ENCODE assay signal across 32 cellular contexts in the genomic region with DNA sequence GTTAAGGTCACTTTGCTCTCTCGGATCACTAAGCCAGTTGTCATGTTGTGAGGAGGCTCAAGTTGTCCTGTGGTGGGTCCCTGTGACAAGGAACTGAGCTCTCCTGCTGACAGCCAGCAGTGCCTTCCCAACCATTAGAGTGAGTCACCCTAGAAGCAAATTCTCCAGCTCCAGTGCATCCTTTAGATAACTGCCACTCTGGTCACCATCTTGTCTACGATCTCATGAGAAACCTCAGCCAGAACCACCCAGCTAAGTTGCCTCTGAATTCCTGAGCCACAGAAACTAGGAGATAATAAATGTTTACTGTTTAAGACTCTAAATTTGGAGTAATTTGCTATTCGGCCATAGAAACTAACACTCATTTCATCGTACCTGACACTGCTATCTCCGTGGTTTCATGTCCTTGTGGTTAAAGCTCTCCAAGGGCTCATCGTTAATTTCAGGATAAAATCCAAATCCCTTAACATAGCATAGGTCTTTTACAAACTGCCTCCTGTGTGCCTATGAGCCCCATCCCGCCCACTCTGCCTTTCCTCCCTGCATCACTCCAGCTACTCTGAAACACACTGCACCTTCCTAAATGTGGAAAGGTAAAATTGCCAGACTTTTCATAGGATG. TPM values are rescaled to one million over a fixed set of nuclear protein-coding genes. Genes with fewer than 3 reads are reported as not detected.
A peak's percentile ranks its signal among the peaks of the same experiment; 100 is the strongest.
DNase-seq lines count a peak whose midpoint lies in the region; ATAC-seq, FAIRE-seq and TF ChIP-seq lines count a peak whose summit lies in the region.
"Had no signal": no experiment of that assay in that cellular context is flagged by ENCODE, and none has a peak within 500 bp of the region (broad histone marks: within the 10 kb centered on the region; RNA-seq: fewer than 3 reads in every experiment).

No MANE protein-coding gene starts in this region.

- no peaks in the 10 kb centered on the region for H3K4me1 Mint-ChIP-seq in neural crest cell
- H3K4me1 Mint-ChIP-seq: activated B cell treated with CpG ODN at 0.5 μM for 24 hours; CD14-positive monocyte; naive thymus-derived CD4-positive, alpha-beta T cell; stimulated activated naive B cell treated with anti-CD40 and anti-IgM and Interleukin-4, amounts not matched to agents 10 μg/mL and 1 μg/mL and 100 μg/mL, for 72 hours had no signal

- no peak for TF ChIP-seq RAD21 in A549 (conservative IDR thresholded peaks at IDR 0.05 in 1 of 2, IDR thresholded peaks at IDR 0.05 in 1 of 2)
- TF ChIP-seq RAD21 in K562 (CRISPR knock-in tag; conservative IDR thresholded peaks at IDR 0.05 in 1 of 2, IDR thresholded peaks at IDR 0.05 in 1 of 2), result no peak

- no peak for FAIRE-seq in A549 (lab: Jason Lieb, UNC)
- FAIRE-seq in K562 (lab: Jason Lieb, UNC), result peak; percentile 98
- FAIRE-seq: H54, HepG2, RCC 7860 had no signal

- no peak overlapping the region for H3K4me3 Mint-ChIP-seq in neural crest cell
- H3K4me3 Mint-ChIP-seq: activated B cell treated with CpG ODN at 0.5 μM for 24 hours; activated T-cell treated with anti-CD3 and anti-CD28 coated beads, Interleukin-2, amount 50 U/mL, for 72 hours; CD14-positive monocyte; naive thymus-derived CD4-positive, alpha-beta T cell; stimulated activated naive B cell treated with anti-CD40 and anti-IgM and Interleukin-4, amounts not matched to agents 10 μg/mL and 1 μg/mL and 100 μg/mL, for 72 hours had no signal

- in situ Hi-C loops in K562 (cut with MboI), result loop anchor here (5.0 to 10.0 kb wide), 2 partner anchors 108 to 305 kb away; no protein-coding TSS in a partner anchor

- H3K4me1 ChIP-seq in A549 (no peaks in the 10 kb centered on the region), K562 (replicated peaks in 1 of 2; ENCODE audit: control insufficient read depth in 2 of 2, insufficient read depth in 2 of 2, low read length in 2 of 2) (peaks cover 6 to 15% of the 10 kb centered on the region in 2 experiments; a peak in 2 of 5 replicates), OCI-LY7 (ENCODE audit: insufficient read depth, low read length, poor library complexity, severe bottlenecking) (no peaks in the 10 kb centered on the region)
- H3K4me1 ChIP-seq: foreskin keratinocyte had no signal

- H3K9me3 ChIP-seq in A549, result no peaks in the 10 kb centered on the region
- H3K9me3 ChIP-seq in K562 (replicated peaks; ENCODE audit: control insufficient read depth, insufficient read depth, low read depth, low read length), result no peaks in the 10 kb centered on the region; the same call in 1 of the 2 replicates
- H3K9me3 ChIP-seq in OCI-LY7 (ENCODE audit: low read length), result no peaks in the 10 kb centered on the region
- H3K9me3 ChIP-seq: esophagus squamous epithelium, heart left ventricle, psoas muscle had no signal

- H3K36me3 ChIP-seq in K562 (ENCODE audit: control insufficient read depth, insufficient read depth, low read length), result no peaks in the 10 kb centered on the region
- H3K36me3 ChIP-seq in OCI-LY7 (ENCODE audit: insufficient read depth, low read length), result no peaks in the 10 kb centered on the region
- H3K36me3 ChIP-seq: esophagus squamous epithelium, heart left ventricle had no signal

- H2AFZ ChIP-seq in K562 (ENCODE audit: low read depth, low read length) (peak overlapping the region; percentile 60; the same call in 1 of the 2 replicates), OCI-LY7 (ENCODE audit: low read length) (no peak overlapping the region)

- no TSS peak for BruUV-seq in K562 (replicated peaks; lab: Mats Ljungman, UMichigan)
- BruUV-seq in OCI-LY7 (replicated peaks; lab: Mats Ljungman, UMichigan), result no TSS peak

- H3K4me3 ChIP-seq in A549, result no peak overlapping the region
- H3K4me3 ChIP-seq in NB4 (ENCODE audit: low read depth, low read length), result no peak overlapping the region
- no peak overlapping the region; the same call in 1 of the 2 replicates for H3K4me3 ChIP-seq in K562
- H3K4me3 ChIP-seq in OCI-LY7 (ENCODE audit: low read depth, low read length, poor library complexity, severe bottlenecking), result no peak overlapping the region
- H3K4me3 ChIP-seq: esophagus squamous epithelium, heart left ventricle, psoas muscle had no signal

- H3K9ac ChIP-seq in K562 (ENCODE audit: insufficient read depth in 1 of 2, low read depth in 2 of 2, low read length in 2 of 2), result no peak overlapping the region

- peak; percentile 37 to 61; a peak in 4 of 6 replicates for ATAC-seq in A549
- ATAC-seq in K562, result peak; percentile 93
- no peak for ATAC-seq in HG02610 (IDR thresholded peaks at IDR 0.05; ENCODE audit: unreplicated experiment)
- ATAC-seq: HepG2; naive thymus-derived CD4-positive, alpha-beta T cell had no signal

- H3K27me3 Mint-ChIP-seq in neural crest cell (ENCODE audit: low read depth), result peaks cover 10% of the 10 kb centered on the region

- H3K9me2 ChIP-seq in OCI-LY7 (ENCODE audit: insufficient read depth, low read length), result no peaks in the 10 kb centered on the region

- H3K4me2 ChIP-seq in A549, result no peak overlapping the region
- H3K4me2 ChIP-seq in K562 (ENCODE audit: insufficient read depth, low read length), result peak overlapping the region; percentile 64
- H3K4me2 ChIP-seq in OCI-LY7 (ENCODE audit: low read length), result no peak overlapping the region

- DNase-seq in A549 (ENCODE audit: low read depth in 1 of 2, low spot score in 1 of 2) (no peak), NB4 (ENCODE audit: low read depth) (peak; percentile 10), K562 (ENCODE audit: extremely low read depth in 1 of 4, low spot score in 3 of 4) (peak; percentile 33 to 84 (median 46)), neural crest cell (ENCODE audit: low read depth, low spot score) (no peak), cerebellar cortex (ENCODE audit: low spot score) (no peak), OCI-LY7 (ENCODE audit: low spot score) (no peak), D341Med (ENCODE audit: low spot score) (no peak)
- DNase-seq: 8988T; activated B cell treated with CpG ODN at 0.5 μM for 24 hours; activated T-cell treated with anti-CD3 and anti-CD28 coated beads, Interleukin-2, amount 50 U/mL, for 72 hours; Calu3; central memory CD4-positive, alpha-beta T cell; dermis blood vessel endothelial cell; DND-41; esophagus squamous epithelium; heart left ventricle; Karpas-422; midbrain; naive thymus-derived CD4-positive, alpha-beta T cell; NCI-H1436; NCI-H345; psoas muscle; stimulated activated CD4-positive, alpha-beta T cell treated with anti-CD3 and anti-CD28 coated beads, Interleukin-15, amount 100 ng/mL, for 24 hours; stimulated activated naive B cell treated with anti-CD40 and anti-IgM and Interleukin-4, amounts not matched to agents 10 μg/mL and 1 μg/mL and 100 μg/mL, for 72 hours; substantia nigra; T-helper 9 cell had no signal

- no peaks in the 10 kb centered on the region for H3K36me3 Mint-ChIP-seq in neural crest cell (ENCODE audit: low read depth)
- H3K36me3 Mint-ChIP-seq: CD14-positive monocyte; naive thymus-derived CD4-positive, alpha-beta T cell; stimulated activated naive B cell treated with anti-CD40 and anti-IgM and Interleukin-4, amounts not matched to agents 10 μg/mL and 1 μg/mL and 100 μg/mL, for 72 hours had no signal

- no peaks in the 10 kb centered on the region; a peak in 1 of 5 replicates for H3K27me3 ChIP-seq in K562 (ENCODE audit: control insufficient read depth in 2 of 2, insufficient read depth in 2 of 2, low read length in 2 of 2)
- H3K27me3 ChIP-seq: esophagus squamous epithelium, heart left ventricle had no signal

- TF ChIP-seq CTCF in A549 (IDR thresholded peaks at IDR 0.05) (no peak), NB4 (IDR thresholded peaks at IDR 0.05; ENCODE audit: low read depth, low read length) (no peak), K562 (IDR thresholded peaks at IDR 0.05 in 2 of 3, conservative IDR thresholded peaks at IDR 0.05 in 1 of 3; ENCODE audit: insufficient read depth in 2 of 3, low read depth in 1 of 3, low read length in 3 of 3) (no peak), neural crest cell (conservative IDR thresholded peaks at IDR 0.05) (no peak), OCI-LY7 (conservative IDR thresholded peaks at IDR 0.05; ENCODE audit: low read length) (no peak)

- no peaks in the 10 kb centered on the region for H3K79me2 ChIP-seq in K562 (ENCODE audit: control insufficient read depth, insufficient read depth, low read length)
- no peaks in the 10 kb centered on the region for H3K79me2 ChIP-seq in OCI-LY7 (ENCODE audit: insufficient read depth, low read depth, low read length)

- no peaks in the 10 kb centered on the region for H3K9me1 ChIP-seq in K562 (ENCODE audit: control insufficient read depth, insufficient read depth, low read length)

- POLR2A ChIA-PET in A549 (lab: Yijun Ruan, JAX) (no interaction called here), K562 (lab: Yijun Ruan, JAX) (interaction anchor here (0.6 to 0.9 kb wide), 4 partner anchors 130 to 233 kb away, joined by 3 to 4 read pairs (median 4); no protein-coding TSS in a partner anchor), OCI-LY7 (lab: Charles Lee) (no interaction called here)

- H4K20me1 ChIP-seq in K562 (replicated peaks; ENCODE audit: control insufficient read depth, insufficient read depth, low read length), result no peaks in the 10 kb centered on the region
- no peaks in the 10 kb centered on the region for H4K20me1 ChIP-seq in OCI-LY7 (ENCODE audit: insufficient read depth, low read length)

- H3K27ac Mint-ChIP-seq in neural crest cell (ENCODE audit: unreplicated experiment), result peak overlapping the region; percentile 25
- H3K27ac Mint-ChIP-seq: activated B cell treated with CpG ODN at 0.5 μM for 24 hours; activated T-cell treated with anti-CD3 and anti-CD28 coated beads, Interleukin-2, amount 50 U/mL, for 72 hours; naive thymus-derived CD4-positive, alpha-beta T cell; stimulated activated naive B cell treated with anti-CD40 and anti-IgM and Interleukin-4, amounts not matched to agents 10 μg/mL and 1 μg/mL and 100 μg/mL, for 72 hours had no signal

- 52% methylated on average over 7 of the region's 7 CpGs for WGBS in A549 (ENCODE audit: missing lambda C conversion rate)
- 4% methylated on average over 7 of the region's 7 CpGs for WGBS in K562 (ENCODE audit: insufficient coverage, low coverage, missing lambda C conversion rate)

- TF ChIP-seq EP300 in A549 (IDR thresholded peaks at IDR 0.05), result no peak
- peak; percentile 64; the same call in 1 of the 2 replicates for TF ChIP-seq EP300 in K562 (IDR thresholded peaks at IDR 0.05; ENCODE audit: low read length)

- TF ChIP-seq POLR2A in A549 (IDR thresholded peaks at IDR 0.05; ENCODE audit: low read length) (no peak), NB4 (IDR thresholded peaks at IDR 0.05; ENCODE audit: extremely low read depth, insufficient read length) (no peak), K562 (conservative IDR thresholded peaks at IDR 0.05) (no peak)

- intact Hi-C loops in K562 (cut with micrococcal nuclease), result loop anchor here (2.0 kb wide), 3 partner anchors 65 to 123 kb away; no protein-coding TSS in a partner anchor
- intact Hi-C loops in OCI-LY7 (cut with micrococcal nuclease; ENCODE audit: unreplicated experiment), result loop anchor here (10.0 kb wide), 1 partner anchor 315 kb away; no protein-coding TSS in a partner anchor

- CTCF ChIA-PET in A549 (lab: Yijun Ruan, JAX), result interaction anchor here (0.8 to 2.9 kb wide), 6 partner anchors 48 to 325 kb away, joined by 3 to 14 read pairs (median 4); no protein-coding TSS in a partner anchor
- CTCF ChIA-PET in K562 (lab: Yijun Ruan, JAX; ENCODE audit: low intra/inter-chr PET ratio), result no interaction called here
- CTCF ChIA-PET in OCI-LY7 (lab: Charles Lee; ENCODE audit: unreplicated experiment), result no interaction called here

- H3K9me3 Mint-ChIP-seq in neural crest cell, result no peaks in the 10 kb centered on the region
- H3K9me3 Mint-ChIP-seq: activated B cell treated with CpG ODN at 0.5 μM for 24 hours; activated T-cell treated with anti-CD3 and anti-CD28 coated beads, Interleukin-2, amount 50 U/mL, for 72 hours; stimulated activated naive B cell treated with anti-CD40 and anti-IgM and Interleukin-4, amounts not matched to agents 10 μg/mL and 1 μg/mL and 100 μg/mL, for 72 hours had no signal

- H3K27ac ChIP-seq in A549 (no peak overlapping the region), K562 (ENCODE audit: extremely low read depth, low read depth, low read length) (peak overlapping the region; percentile 73; the same call in 2 of the 3 replicates), OCI-LY7 (ENCODE audit: low read depth, low read length, poor library complexity, severe bottlenecking) (no peak overlapping the region)
- H3K27ac ChIP-seq: esophagus squamous epithelium, foreskin keratinocyte, heart left ventricle, psoas muscle had no signal

RNA-seq across cellular contexts. Expression of a gene that starts 56.5 kb away (rescaled TPM):
- polyA plus RNA-seq in A549 (2011; rRNA removed) (0.10 and 0.19 TPM in 2 replicates), A549 (2017; fragmentation: RNase III; extraction: RNeasy Plus Mini Kit Qiagen cat#74134 plus additional on column Dnase treatment) (0.30 to 0.42 TPM (median 0.36 TPM) in 3 replicates), K562 (2011; rRNA removed) (1.7 and 2.2 TPM in 2 replicates), K562 (2014; fragmentation: Illumina TruSeq; extraction: Trizol) (1.9 and 2.2 TPM in 2 replicates), K562 (2014; fragmentation: Nextera tagmentation; extraction: Ambion mirVana) (1 to 10 TPM; 2.1 to 3.2 TPM), K562 (2014; rRNA removed) (0.82 and 1.0 TPM in 2 replicates)
- 0.09 and 0.12 TPM in 2 replicates for polyA plus RNA-seq in A549 (2012; cell fraction: cytosol; rRNA removed)
- 0.06 and 0.09 TPM in 2 replicates for polyA plus RNA-seq in A549 (2012; cell fraction: nucleus; rRNA removed)
- polyA minus RNA-seq in A549 (2011; rRNA and poly(A)+ RNA removed), result 0.25 and 0.49 TPM in 2 replicates
- total RNA-seq in K562 (2011; cell fraction: chromatin; rRNA removed; ENCODE audit: low replicate concordance), result 3.7 and 6.2 TPM in 2 replicates
- total RNA-seq in K562 (2011; cell fraction: nucleolus; rRNA removed), result 1.7 and 2.1 TPM in 2 replicates
- 3.0 and 6.9 TPM in 2 replicates for total RNA-seq in K562 (2011; cell fraction: nucleoplasm; rRNA removed)
- total RNA-seq in K562 (2014; rRNA removed) (0.65 and 0.82 TPM in 2 replicates), K562 (2014; rRNA removed; fragmentation: Illumina TruSeq; extraction: Trizol) (0.47 and 0.54 TPM in 2 replicates), K562 (2015; rRNA removed; fragmentation: Illumina TruSeq; extraction: Trizol) (0.15 and 0.18 TPM in 2 replicates), K562 (2021) (2.6 and 2.7 TPM in 2 replicates), neural crest cell (4.0 and 5.1 TPM in 2 replicates), OCI-LY7 (2022) (not detected in 2 replicates)
- polyA plus RNA-seq in K562 (2011; cell fraction: cytosol; rRNA removed), result 0.95 and 1.7 TPM in 2 replicates
- 2.9 and 3.2 TPM in 2 replicates for polyA plus RNA-seq in K562 (2011; cell fraction: nucleus; rRNA removed)
- polyA plus RNA-seq in K562 (2012), result 1.5 and 2.2 TPM in 2 replicates
- 2.3 and 3.3 TPM in 2 replicates for polyA minus RNA-seq in K562 (2011; rRNA and poly(A)+ RNA removed)
- 3.7 and 4.6 TPM in 2 replicates for polyA minus RNA-seq in K562 (2011; cell fraction: cytosol; rRNA and poly(A)+ RNA removed)
- polyA minus RNA-seq in K562 (2011; cell fraction: nucleus; rRNA and poly(A)+ RNA removed), result 1.6 and 2.3 TPM in 2 replicates
- total RNA-seq in OCI-LY7 (2014; rRNA removed; shearing (Covaris generic)), result 0.10 TPM in 1 of 2 replicates, not detected in the other
- total RNA-seq: activated B cell treated with CpG ODN at 0.5 μM for 24 hours; activated T-cell treated with anti-CD3 and anti-CD28 coated beads, Interleukin-2, amount 50 U/mL, for 72 hours; HepG2 had no signal
- polyA plus RNA-seq: CD14-positive monocyte; naive thymus-derived CD4-positive, alpha-beta T cell had no signal

Comparison
In these comparisons a context has a peak if more than half of its experiments do, and no peak if none do; other contexts are left out.
1. DNase-seq: peak in NB4 (single experiment) and K562 (4 of 4); none in A549 (0 of 2), neural crest cell (single experiment), cerebellar cortex (single experiment), OCI-LY7 (single experiment) and D341Med (single experiment).